ENCODE assay signal across 8 cellular contexts in genomic region chr5:38555354-38556114, GRCh38. TPM values are rescaled to one million over a fixed set of nuclear protein-coding genes. Genes with fewer than 3 reads are reported as not detected.
A peak's percentile ranks its signal among the peaks of the same experiment; 100 is the strongest.
DNase-seq lines count a peak whose midpoint lies in the region; ATAC-seq and TF ChIP-seq lines count a peak whose summit lies in the region.

No MANE protein-coding gene starts in this region.

- peak overlapping the region; percentile 61 for H3K4me3 ChIP-seq in GM08714 (ENCODE audit: low read length)
- H3K4me3 ChIP-seq in SK-N-MC = peak overlapping the region; percentile 96
- peak overlapping the region; percentile 83 for H3K4me3 ChIP-seq in fibroblast of mammary gland (ENCODE audit: control insufficient read depth, low read depth, low read length)
- H3K4me3 ChIP-seq in prostate gland = peak overlapping the region; percentile 90 to 96

- TF ChIP-seq POLR2A in prostate gland (IDR thresholded peaks at IDR 0.05) = no peak

- H3K9me3 ChIP-seq in SK-N-MC (ENCODE audit: low read depth, low read length) (no peaks in the 10 kb centered on the region), prostate gland (no peaks in the 10 kb centered on the region)

- H3K27ac ChIP-seq in SK-N-MC (peak overlapping the region; percentile 68), prostate gland (peak overlapping the region; percentile 87 to 99)

- TF ChIP-seq CTCF in fibroblast of mammary gland (conservative IDR thresholded peaks at IDR 0.05; ENCODE audit: control insufficient read depth, insufficient read depth, low read depth, low read length) = no peak
- TF ChIP-seq CTCF in prostate gland (IDR thresholded peaks at IDR 0.05) = no peak

- peak overlapping the region; percentile 68 for H3K9ac ChIP-seq in SK-N-MC (ENCODE audit: insufficient read length)

- intact Hi-C loops in prostate gland (cut with DNase I) = loop anchor here (5.0 to 10.0 kb wide), 3 partner anchors 108 to 249 kb away; no protein-coding TSS in a partner anchor

- DNase-seq in SK-N-MC (ENCODE audit: low read depth, low spot score) (no peak), fibroblast of mammary gland (ENCODE audit: low read depth) (no peak), prostate gland (ENCODE audit: low spot score) (no peak), Ammon's horn (ENCODE audit: low spot score) (no peak), RKO (ENCODE audit: low spot score) (no peak), HuH-7.5 (ENCODE audit: low spot score) (no peak)

- ATAC-seq in HG03342 (IDR thresholded peaks at IDR 0.05; ENCODE audit: unreplicated experiment) = no peak

- H3K27me3 ChIP-seq in prostate gland (replicated peaks; ENCODE audit: insufficient read depth) = no peaks in the 10 kb centered on the region

- WGBS in prostate gland = 8% methylated on average over 12 of the region's 12 CpGs

- no peaks in the 10 kb centered on the region for H3K4me1 ChIP-seq in prostate gland (replicated peaks)

- no peaks in the 10 kb centered on the region for H3K36me3 ChIP-seq in SK-N-MC (ENCODE audit: insufficient read depth, low read length)
- H3K36me3 ChIP-seq in prostate gland = no peaks in the 10 kb centered on the region

RNA-seq across cellular contexts. Expression of gene LIFR, which starts 0.9 kb away (rescaled TPM):
- 100 to 1,000 TPM in 1 of 2 donors, 10 to 100 TPM in 1; 68.5 to 120 TPM for total RNA-seq in prostate gland
